In genomic region chr1:59013276-59013927, GRCh38 we compare ENCODE assay signal across 8 cellular contexts.
DNase-seq lines count a peak whose midpoint lies in the region; ATAC-seq and TF ChIP-seq lines count a peak whose summit lies in the region.

No MANE protein-coding gene starts in this region.

- peak overlapping the region; percentile 12 for H2AFZ ChIP-seq in neural progenitor cell (replicated peaks)

- H3K27me3 ChIP-seq in esophagus squamous epithelium (no peaks in the 10 kb centered on the region), neural progenitor cell (peaks cover 67% of the 10 kb centered on the region)

- no peaks in the 10 kb centered on the region for H3K36me3 ChIP-seq in esophagus squamous epithelium
- H3K36me3 ChIP-seq in neural progenitor cell: no peaks in the 10 kb centered on the region

- no peaks in the 10 kb centered on the region for H3K9me3 Mint-ChIP-seq in neural progenitor cell

- H3F3A ChIP-seq in neural progenitor cell (ENCODE audit: low read depth): peaks cover 8% of the 10 kb centered on the region

- H3K27ac Mint-ChIP-seq in neural progenitor cell: peak overlapping the region; percentile 62

- H3K36me3 Mint-ChIP-seq in neural progenitor cell: no peaks in the 10 kb centered on the region

- H3K4me2 ChIP-seq in neural progenitor cell: no peak overlapping the region

- peaks cover 52% of the 10 kb centered on the region for H3K4me1 Mint-ChIP-seq in neural progenitor cell

- no peak for TF ChIP-seq POLR2A in esophagus squamous epithelium (IDR thresholded peaks at IDR 0.05)

- no peak for TF ChIP-seq CTCF in esophagus squamous epithelium (IDR thresholded peaks at IDR 0.05)
- no peak for TF ChIP-seq CTCF in neural progenitor cell (IDR thresholded peaks at IDR 0.05)

- 18 to 21% methylated on average over 13 to 16 of the region's 16 CpGs for WGBS in esophagus squamous epithelium, 2 donors

- H3K4me1 ChIP-seq in esophagus squamous epithelium: peaks cover 0 to 36% (median 12%) of the 10 kb centered on the region in 3 donors
- H3K4me1 ChIP-seq in neural progenitor cell: peaks cover 17% of the 10 kb centered on the region

- intact Hi-C loops in esophagus squamous epithelium (cut with DNase I): no loop called here

- peak; percentile 61 for ATAC-seq in GM21619 (IDR thresholded peaks at IDR 0.05; ENCODE audit: unreplicated experiment)

- H3K79me2 ChIP-seq in neural progenitor cell (ENCODE audit: low read depth): no peaks in the 10 kb centered on the region

- no peak overlapping the region for H3K4me3 Mint-ChIP-seq in neural progenitor cell

- no peaks in the 10 kb centered on the region for H4K20me1 ChIP-seq in neural progenitor cell (ENCODE audit: low read depth)

- H3K27ac ChIP-seq in esophagus squamous epithelium: peak overlapping the region; percentile 67 to 87 (median 82)
- H3K27ac ChIP-seq in neural progenitor cell: no peak overlapping the region

- peak; percentile 55 for DNase-seq in Daoy (ENCODE audit: low read depth)
- peak; percentile 39 for DNase-seq in LHCN-M2 (ENCODE audit: low read depth)
- no peak for DNase-seq in esophagus squamous epithelium (lab: John Stamatoyannopoulos, UW)
- DNase-seq in neural progenitor cell (ENCODE audit: low spot score): peak; percentile 56
- DNase-seq in COLO829 (ENCODE audit: low spot score): no peak
- DNase-seq in NCI-H345 treated with DMSO at 0.1 percent for 48 hours (lab: John Stamatoyannopoulos, UW; ENCODE audit: unreplicated experiment): no peak
- no peak for DNase-seq in activated CD4-positive, alpha-beta T cell treated with anti-CD3 and anti-CD28 coated beads, Interleukin-2, amount 50 U/mL, for 4 hours

- H3K9ac ChIP-seq in neural progenitor cell: no peak overlapping the region

- no peaks in the 10 kb centered on the region for H3K9me3 ChIP-seq in esophagus squamous epithelium
- H3K9me3 ChIP-seq in neural progenitor cell (ENCODE audit: low read depth): no peaks in the 10 kb centered on the region

- H3K4me3 ChIP-seq in esophagus squamous epithelium: peak overlapping the region in 3 of 4 donors; percentile 3 to 22 (median 18)
- no peak overlapping the region for H3K4me3 ChIP-seq in neural progenitor cell

- H3K27me3 Mint-ChIP-seq in neural progenitor cell (ENCODE audit: insufficient read depth, low read depth): peaks cover 7% of the 10 kb centered on the region

Comparison
In these comparisons a context has a peak if more than half of its experiments do, and no peak if none do; other contexts are left out.
1. DNase-seq: peak in Daoy (single experiment), LHCN-M2 (single experiment) and neural progenitor cell (single experiment); none in esophagus squamous epithelium (single experiment), COLO829 (single experiment), NCI-H345 treated with DMSO at 0.1 percent for 48 hours (single experiment) and activated CD4-positive, alpha-beta T cell treated with anti-CD3 and anti-CD28 coated beads, Interleukin-2, amount 50 U/mL, for 4 hours (0 of 2).